Comparison of ENCODE assay signal across 1 cellular context in the genomic region with DNA sequence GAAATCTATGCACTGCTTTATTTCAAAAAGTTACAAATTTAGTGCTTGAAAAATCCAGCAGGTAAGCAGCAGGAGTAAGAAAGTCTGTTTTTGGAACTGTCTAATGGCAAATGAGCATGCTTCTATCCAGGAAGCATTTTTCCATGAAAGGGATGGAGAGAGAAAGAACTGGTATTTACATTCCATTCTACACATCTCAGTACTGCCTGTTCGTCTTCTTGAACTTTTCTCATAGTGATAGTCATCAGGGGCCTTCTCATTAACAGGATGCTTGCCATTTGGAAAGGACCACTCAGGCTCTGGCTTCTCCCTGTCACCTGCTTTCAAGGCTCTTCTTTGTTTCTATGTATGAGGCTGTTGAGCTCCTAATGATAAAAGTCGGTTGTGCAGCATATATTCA.
TF ChIP-seq lines count a peak whose summit lies in the region.

No MANE protein-coding gene starts in this region.

TF ChIP-seq in IMR-90, 13 proteins besides CTCF, POLR2A, EP300 and RAD21 (continued from another document):
- TF ChIP-seq MXI1 (IDR thresholded peaks at IDR 0.05; ENCODE audit: borderline replicate concordance, low read depth, low read length) (no peak), MAFK (IDR thresholded peaks at IDR 0.05; ENCODE audit: low read depth, low read length) (no peak), NFE2L2 (IDR thresholded peaks at IDR 0.05; ENCODE audit: low read depth, low read length) (no peak), FOS (IDR thresholded peaks at IDR 0.05; ENCODE audit: low read depth, low read length) (no peak), RCOR1 (IDR thresholded peaks at IDR 0.05; ENCODE audit: insufficient replicate concordance, low read length) (no peak)
